Comparison of ENCODE assay signal across 8 cellular contexts in genomic region chr15:79380755-79381499, GRCh38. TPM values are rescaled to one million over a fixed set of nuclear protein-coding genes. Genes with fewer than 3 reads are reported as not detected.
DNase-seq lines count a peak whose midpoint lies in the region; ATAC-seq and TF ChIP-seq lines count a peak whose summit lies in the region.

No MANE protein-coding gene starts in this region.

- H3K4me3 ChIP-seq in KMS-11 (IDR thresholded peaks at IDR 0.05; ENCODE audit: insufficient read depth, low read depth, low read length) = no peak overlapping the region
- H3K4me3 ChIP-seq in fibroblast of villous mesenchyme (ENCODE audit: low read depth, low read length) = no peak overlapping the region
- no peak overlapping the region for H3K4me3 ChIP-seq in testis

- no peaks in the 10 kb centered on the region for H3K36me3 Mint-ChIP-seq in activated T-helper 1 cell treated with anti-CD3 and anti-CD28 coated beads, Interleukin-12 subunit alpha, Interleukin-12 subunit beta, Interleukin-2, Interleukin-4 antibody, amounts not matched to agents 30 ng/mL and 10 ng/mL and 1 ng/mL, durations not matched to agents 14 hours and 24 hours and 36 hours (ENCODE audit: low read depth)

- intact Hi-C loops in activated T-helper 1 cell treated with anti-CD3 and anti-CD28 coated beads, Interleukin-12 subunit alpha, Interleukin-12 subunit beta, Interleukin-2, Interleukin-4 antibody, amounts not matched to agents 30 ng/mL and 10 ng/mL and 1 ng/mL, durations not matched to agents 14 hours and 24 hours and 36 hours (cut with micrococcal nuclease) = loop anchor here (1.0 to 2.0 kb wide), 6 partner anchors 215 to 854 kb away; no protein-coding TSS in a partner anchor
- intact Hi-C loops in testis (cut with DNase I; ENCODE audit: low total_unique reads) = no loop called here

- H3K27ac Mint-ChIP-seq in activated T-helper 1 cell treated with anti-CD3 and anti-CD28 coated beads, Interleukin-12 subunit alpha, Interleukin-12 subunit beta, Interleukin-2, Interleukin-4 antibody, amounts not matched to agents 30 ng/mL and 10 ng/mL and 1 ng/mL, durations not matched to agents 14 hours and 24 hours and 36 hours = no peak overlapping the region

- no peak overlapping the region for H2AFZ ChIP-seq in KMS-11 (ENCODE audit: low read depth)

- H3K9me3 Mint-ChIP-seq in activated T-helper 1 cell treated with anti-CD3 and anti-CD28 coated beads, Interleukin-12 subunit alpha, Interleukin-12 subunit beta, Interleukin-2, Interleukin-4 antibody, amounts not matched to agents 30 ng/mL and 10 ng/mL and 1 ng/mL, durations not matched to agents 14 hours and 24 hours and 36 hours = no peaks in the 10 kb centered on the region

- peak; percentile 73 for ATAC-seq in GM19035 (IDR thresholded peaks at IDR 0.05; ENCODE audit: unreplicated experiment)

- no peak overlapping the region for H3K4me2 ChIP-seq in KMS-11

- H3K9ac ChIP-seq in KMS-11 = no peak overlapping the region

- H4K20me1 ChIP-seq in KMS-11 (ENCODE audit: insufficient read depth) = no peaks in the 10 kb centered on the region

- TF ChIP-seq CTCF in AG09319 (IDR thresholded peaks at IDR 0.05; ENCODE audit: low read depth, low read length) (peak; percentile 96), KMS-11 (conservative IDR thresholded peaks at IDR 0.05; ENCODE audit: low read depth, low read length) (peak; percentile 95), fibroblast of villous mesenchyme (IDR thresholded peaks at IDR 0.05; ENCODE audit: insufficient read depth, low read depth, low read length) (peak; percentile 91), testis (IDR thresholded peaks at IDR 0.05) (peak; percentile 79 to 85 (median 81))

- DNase-seq in AG09319 (ENCODE audit: extremely low read depth, low read depth) (peak; percentile 51), RKO (ENCODE audit: low spot score) (peak; percentile 73), fibroblast of villous mesenchyme (ENCODE audit: low read depth) (peak; percentile 77), occipital lobe (lab: John Stamatoyannopoulos, UW) (peak; percentile 4), testis (peak; percentile 92)
- DNase-seq in activated T-helper 1 cell treated with anti-CD3 and anti-CD28 coated beads, Interleukin-12 subunit alpha, Interleukin-12 subunit beta, Interleukin-2, Interleukin-4 antibody, amounts not matched to agents 30 ng/mL and 10 ng/mL and 1 ng/mL, durations not matched to agents 14 hours and 24 hours and 36 hours (ENCODE audit: low spot score) = peak; percentile 50

- no peaks in the 10 kb centered on the region for H3K27me3 Mint-ChIP-seq in activated T-helper 1 cell treated with anti-CD3 and anti-CD28 coated beads, Interleukin-12 subunit alpha, Interleukin-12 subunit beta, Interleukin-2, Interleukin-4 antibody, amounts not matched to agents 30 ng/mL and 10 ng/mL and 1 ng/mL, durations not matched to agents 14 hours and 24 hours and 36 hours (ENCODE audit: insufficient read depth)

- H3K9me3 ChIP-seq in testis = no peaks in the 10 kb centered on the region

- TF ChIP-seq POLR2A in testis (IDR thresholded peaks at IDR 0.05) = no peak

- no peaks in the 10 kb centered on the region for H3K79me2 ChIP-seq in KMS-11 (ENCODE audit: insufficient read depth, low read depth)

- H3K4me3 Mint-ChIP-seq in activated T-helper 1 cell treated with anti-CD3 and anti-CD28 coated beads, Interleukin-12 subunit alpha, Interleukin-12 subunit beta, Interleukin-2, Interleukin-4 antibody, amounts not matched to agents 30 ng/mL and 10 ng/mL and 1 ng/mL, durations not matched to agents 14 hours and 24 hours and 36 hours = no peak overlapping the region

- WGBS in testis, 2 donors = 52 to 63% methylated on average over 4 of the region's 4 CpGs

- H3K27me3 ChIP-seq in KMS-11 (ENCODE audit: insufficient read depth, low read depth) (no peaks in the 10 kb centered on the region), testis (no peaks in the 10 kb centered on the region)

- H3K36me3 ChIP-seq in KMS-11 (ENCODE audit: insufficient read depth) (no peaks in the 10 kb centered on the region), testis (ENCODE audit: low read depth, missing control alignments) (no peaks in the 10 kb centered on the region)

- H3K4me1 ChIP-seq in KMS-11 (ENCODE audit: low read depth, poor library complexity, severe bottlenecking) (no peaks in the 10 kb centered on the region), testis (peaks cover 3% of the 10 kb centered on the region)

- no peak overlapping the region for H3K27ac ChIP-seq in KMS-11
- no peak overlapping the region for H3K27ac ChIP-seq in testis

- H3K4me1 Mint-ChIP-seq in activated T-helper 1 cell treated with anti-CD3 and anti-CD28 coated beads, Interleukin-12 subunit alpha, Interleukin-12 subunit beta, Interleukin-2, Interleukin-4 antibody, amounts not matched to agents 30 ng/mL and 10 ng/mL and 1 ng/mL, durations not matched to agents 14 hours and 24 hours and 36 hours (ENCODE audit: low read depth) = no peaks in the 10 kb centered on the region

RNA-seq across cellular contexts. Expression of gene MINAR1, which starts 51.2 kb away (rescaled TPM):
- total RNA-seq in activated T-helper 1 cell treated with anti-CD3 and anti-CD28 coated beads, Interleukin-12 subunit alpha, Interleukin-12 subunit beta, Interleukin-2, Interleukin-4 antibody, amounts not matched to agents 30 ng/mL and 10 ng/mL and 1 ng/mL, durations not matched to agents 14 hours and 24 hours and 36 hours = 0.60 and 0.93 TPM in 2 replicates
- total RNA-seq in fibroblast of villous mesenchyme (1.3 and 2.3 TPM in 2 replicates), occipital lobe (3.6 TPM), testis (1 to 10 TPM in 1 of 2 donors, under 1 TPM in 1; 0.62 to 1.0 TPM)
- 0.82 TPM for polyA plus RNA-seq in testis (ENCODE audit: insufficient read depth, low read depth, low replicate concordance)

Comparison
In these comparisons a context has a peak if more than half of its experiments do, and no peak if none do; other contexts are left out.
1. DNase-seq: peak in every context shown above with its lines; median percentile 92 in testis; 77 in fibroblast of villous mesenchyme; 73 in RKO; 51 in AG09319; 50 in activated T-helper 1 cell treated with anti-CD3 and anti-CD28 coated beads, Interleukin-12 subunit alpha, Interleukin-12 subunit beta, Interleukin-2, Interleukin-4 antibody, amounts not matched to agents 30 ng/mL and 10 ng/mL and 1 ng/mL, durations not matched to agents 14 hours and 24 hours and 36 hours; 4 in occipital lobe.